In the genomic region with DNA sequence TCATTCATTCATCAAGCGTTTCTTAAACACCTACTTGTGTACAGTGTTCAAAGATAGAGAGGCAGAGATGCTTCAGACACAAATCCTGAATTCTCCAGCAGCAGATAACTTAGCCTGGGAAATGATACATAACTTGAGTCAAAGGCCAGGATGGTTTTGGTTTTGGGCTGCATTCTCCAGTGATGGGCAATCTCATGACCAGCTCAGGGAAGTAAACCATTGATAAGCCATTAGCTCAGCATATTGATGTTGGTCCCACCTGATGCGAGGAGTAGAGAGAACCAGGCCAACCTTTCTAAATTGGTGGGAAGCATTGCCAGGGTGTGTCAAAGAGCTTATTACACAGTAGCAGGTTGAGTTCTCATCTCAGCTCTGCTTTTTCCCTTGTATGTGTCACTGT, we compare ENCODE assay signal across 32 cellular contexts. TPM values are rescaled to one million over a fixed set of nuclear protein-coding genes. Genes with fewer than 3 reads are reported as not detected.
"Had no signal": no experiment of that assay in that cellular context is flagged by ENCODE, and none has a peak within 500 bp of the region (broad histone marks: within the 10 kb centered on the region; RNA-seq: fewer than 3 reads in every experiment).

No MANE protein-coding gene starts in this region.

- H3K4me1 Mint-ChIP-seq: activated CD4-positive, alpha-beta memory T cell treated with anti-CD3 and anti-CD28 coated beads, Interleukin-2, amount 10 ng/mL, durations not matched to agents 7 days and 5 days; activated CD4-positive, alpha-beta T cell treated with anti-CD3 and anti-CD28 coated beads, Interleukin-2, amount 10 ng/mL, durations not matched to agents 7 days and 5 days; activated T-helper 17 cell treated with anti-CD3 and anti-CD28 coated beads, Interleukin-2, amount 50 U/mL, for 72 hours; central memory CD8-positive, alpha-beta T cell; mesothelial cell of epicardium; naive B cell; stimulated activated effector memory CD8-positive, alpha-beta T cell treated with anti-CD3 and anti-CD28 coated beads, Interleukin-12 subunit alpha, Interleukin-12 subunit beta, amount 100 ng/mL, for 72 hours had no signal

- ATAC-seq: activated T-cell treated with anti-CD3 and anti-CD28 coated beads, Interleukin-2, amount 50 U/mL, for 4 hours; activated T-helper 17 cell treated with anti-CD3 and anti-CD28 coated beads, Interleukin-2, amount 50 U/mL, for 72 hours; stimulated activated effector memory CD8-positive, alpha-beta T cell treated with anti-CD3 and anti-CD28 coated beads, Interleukin-12 subunit alpha, Interleukin-12 subunit beta, amount 100 ng/mL, for 72 hours; upper lobe of right lung had no signal

- H3K27me3 Mint-ChIP-seq: progenitor cell of endocrine pancreas had no signal

- H3K36me3 Mint-ChIP-seq: stimulated activated effector memory CD8-positive, alpha-beta T cell treated with anti-CD3 and anti-CD28 coated beads, Interleukin-12 subunit alpha, Interleukin-12 subunit beta, amount 100 ng/mL, for 72 hours had no signal

- H3K9me3 ChIP-seq: ovary, right lobe of liver had no signal

- H3K4me3 Mint-ChIP-seq: activated CD4-positive, alpha-beta memory T cell treated with anti-CD3 and anti-CD28 coated beads, Interleukin-2, amount 10 ng/mL, durations not matched to agents 7 days and 5 days; activated CD4-positive, alpha-beta T cell treated with anti-CD3 and anti-CD28 coated beads, Interleukin-2, amount 10 ng/mL, durations not matched to agents 7 days and 5 days; activated T-cell treated with anti-CD3 and anti-CD28 coated beads, Interleukin-2, amount 50 U/mL, for 4 hours; activated T-helper 17 cell treated with anti-CD3 and anti-CD28 coated beads, Interleukin-2, amount 50 U/mL, for 72 hours; central memory CD8-positive, alpha-beta T cell; mesothelial cell of epicardium; naive B cell; stimulated activated effector memory CD8-positive, alpha-beta T cell treated with anti-CD3 and anti-CD28 coated beads, Interleukin-12 subunit alpha, Interleukin-12 subunit beta, amount 100 ng/mL, for 72 hours; stimulated activated naive CD8-positive, alpha-beta T cell treated with anti-CD3 and anti-CD28 coated beads, Interleukin-15, Interleukin-2, amounts not matched to agents 100 ng/mL and 50 ng/mL, for 24 hours; T-helper 1 cell treated with Interleukin-12 subunit alpha and Interleukin-12 subunit beta and Interleukin-4 antibody, amounts not matched to agents 30 μg/mL and 1 μg/mL, for 36 hours had no signal

- H3K4me1 ChIP-seq: right lobe of liver, upper lobe of right lung had no signal

- H3K27me3 ChIP-seq: ovary, right lobe of liver, upper lobe of right lung had no signal

- H3K27ac ChIP-seq: epithelial cell of prostate, ovary, right lobe of liver, skin epidermis, upper lobe of right lung had no signal

- H3K36me3 ChIP-seq: ovary, right lobe of liver, upper lobe of right lung had no signal

- H3K4me3 ChIP-seq: ovary, right lobe of liver, skin epidermis, upper lobe of right lung had no signal

- H3K9me3 Mint-ChIP-seq: T-helper 1 cell treated with Interleukin-12 subunit alpha and Interleukin-12 subunit beta and Interleukin-4 antibody, amounts not matched to agents 30 μg/mL and 1 μg/mL, for 36 hours had no signal

- H3K27ac Mint-ChIP-seq: activated CD4-positive, alpha-beta memory T cell treated with anti-CD3 and anti-CD28 coated beads, Interleukin-2, amount 10 ng/mL, durations not matched to agents 7 days and 5 days; activated CD4-positive, alpha-beta T cell treated with anti-CD3 and anti-CD28 coated beads, Interleukin-2, amount 10 ng/mL, durations not matched to agents 7 days and 5 days; activated T-helper 17 cell treated with anti-CD3 and anti-CD28 coated beads, Interleukin-2, amount 50 U/mL, for 72 hours; mesothelial cell of epicardium; naive B cell; progenitor cell of endocrine pancreas; stimulated activated effector memory CD8-positive, alpha-beta T cell treated with anti-CD3 and anti-CD28 coated beads, Interleukin-12 subunit alpha, Interleukin-12 subunit beta, amount 100 ng/mL, for 72 hours; stimulated activated naive CD8-positive, alpha-beta T cell treated with anti-CD3 and anti-CD28 coated beads, Interleukin-15, Interleukin-2, amounts not matched to agents 100 ng/mL and 50 ng/mL, for 24 hours; T-helper 1 cell treated with Interleukin-12 subunit alpha and Interleukin-12 subunit beta and Interleukin-4 antibody, amounts not matched to agents 30 μg/mL and 1 μg/mL, for 36 hours had no signal

- DNase-seq: activated CD4-positive, alpha-beta memory T cell treated with anti-CD3 and anti-CD28 coated beads, Interleukin-2, amount 10 ng/mL, durations not matched to agents 7 days and 5 days; activated CD4-positive, alpha-beta T cell treated with anti-CD3 and anti-CD28 coated beads for 1 hour; activated CD4-positive, alpha-beta T cell treated with anti-CD3 and anti-CD28 coated beads, Interleukin-2, amount 10 ng/mL, durations not matched to agents 7 days and 5 days; activated gamma-delta T cell treated with Interleukin-2 at 50 U/mL for 16 hours; activated naive CD4-positive, alpha-beta T cell treated with anti-CD3 and anti-CD28 coated beads, Interleukin-2, amount 50 U/mL, for 16 hours; activated T-cell treated with anti-CD3 and anti-CD28 coated beads, Interleukin-2, amount 50 U/mL, for 4 hours; amygdala; effector CD8-positive, alpha-beta T cell; glutamatergic neuron; kidney; naive B cell; ovary; right lobe of liver; stimulated activated CD4-positive, alpha-beta T cell treated with anti-CD3 and anti-CD28 coated beads, Interleukin-4, amount 100 ng/mL, for 24 hours; substantia nigra; T1000; upper lobe of right lung had no signal

- FAIRE-seq: bronchial epithelial cell, colon, endometrium, frontal cortex, kidney had no signal

RNA-seq across cellular contexts. Expression of gene SH3RF2, which starts 53.0 kb away (rescaled TPM):
- total RNA-seq: dermis microvascular lymphatic vessel endothelial cell had no signal
- polyA plus RNA-seq: neural cell had no signal
